32 cellular contexts compared by ENCODE assay signal in the genomic region with DNA sequence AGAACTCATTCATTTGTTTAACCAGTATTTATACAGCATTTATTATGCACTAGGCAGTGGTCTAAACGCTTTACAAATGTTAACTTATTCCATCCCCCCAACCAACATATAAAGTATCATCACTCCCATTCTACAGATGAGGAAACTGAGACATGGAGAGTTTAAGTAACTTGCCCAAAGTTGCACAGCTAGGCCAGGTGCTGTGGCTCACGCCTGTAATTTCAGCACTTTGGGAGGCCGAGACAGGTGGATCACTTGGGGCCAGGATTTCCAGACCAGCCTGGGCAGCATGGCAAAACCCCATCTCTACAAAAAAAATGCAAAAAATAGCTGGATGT.
"Had no signal": no experiment of that assay in that cellular context is flagged by ENCODE, and none has a peak within 500 bp of the region (broad histone marks: within the 10 kb centered on the region; RNA-seq: fewer than 3 reads in every experiment).

No MANE protein-coding gene starts in this region.

- H3K4me1 ChIP-seq: colonic mucosa had no signal

- ATAC-seq: activated CD4-positive, CD25-positive, alpha-beta regulatory T cell treated with anti-CD3 and anti-CD28 coated beads, Interleukin-2, amount 50 U/mL, for 24 hours; activated CD8-positive, alpha-beta memory T cell treated with anti-CD3 and anti-CD28 coated beads, Interleukin-2, amount 10 ng/mL, durations not matched to agents 7 days and 5 days; activated CD8-positive, alpha-beta T cell treated with anti-CD3 and anti-CD28 coated beads, Interleukin-2, amount 10 ng/mL, durations not matched to agents 7 days and 5 days; activated naive CD8-positive, alpha-beta T cell treated with anti-CD3 and anti-CD28 coated beads, Interleukin-2, amount 50 U/mL, for 24 hours; body of pancreas; esophagus mucosa; T-helper 17 cell had no signal

- H3K27ac ChIP-seq: adrenal gland, body of pancreas, colonic mucosa, WERI-Rb-1 had no signal

- H3K4me3 Mint-ChIP-seq: activated B cell treated with CpG ODN at 0.5 μM for 24 hours; activated CD4-positive, alpha-beta memory T cell treated with anti-CD3 and anti-CD28 coated beads for 36 hours; activated CD8-positive, alpha-beta memory T cell treated with anti-CD3 and anti-CD28 coated beads, Interleukin-2, amount 10 ng/mL, durations not matched to agents 7 days and 5 days; activated CD8-positive, alpha-beta T cell treated with anti-CD3 and anti-CD28 coated beads, Interleukin-2, amount 10 ng/mL, durations not matched to agents 7 days and 5 days; activated naive CD4-positive, alpha-beta T cell treated with anti-CD3 and anti-CD28 coated beads for 36 hours; activated naive CD4-positive, alpha-beta T cell treated with anti-CD3 and anti-CD28 coated beads, Interleukin-2, amount 50 U/mL, for 24 hours; activated naive CD8-positive, alpha-beta T cell treated with anti-CD3 and anti-CD28 coated beads for 36 hours; activated naive CD8-positive, alpha-beta T cell treated with anti-CD3 and anti-CD28 coated beads, Interleukin-2, amount 50 U/mL, for 24 hours; activated T-helper 1 cell treated with anti-CD3 and anti-CD28 coated beads, Interleukin-12 subunit alpha, Interleukin-12 subunit beta, Interleukin-2, Interleukin-4 antibody, amounts not matched to agents 30 ng/mL and 10 ng/mL and 1 ng/mL, durations not matched to agents 14 hours and 24 hours and 36 hours; endodermal cell; T-helper 17 cell; T-helper 2 cell treated with Interferon-gamma antibody and Interleukin-4, amounts not matched to agents 5 μg/mL and 100 μg/mL, for 36 hours had no signal

- H3K36me3 ChIP-seq: adrenal gland, colonic mucosa, WERI-Rb-1 had no signal

- H3K9me3 Mint-ChIP-seq: activated B cell treated with CpG ODN at 0.5 μM for 24 hours; activated CD4-positive, alpha-beta memory T cell treated with anti-CD3 and anti-CD28 coated beads for 36 hours; activated naive CD4-positive, alpha-beta T cell treated with anti-CD3 and anti-CD28 coated beads for 36 hours; activated naive CD4-positive, alpha-beta T cell treated with anti-CD3 and anti-CD28 coated beads, Interleukin-2, amount 50 U/mL, for 24 hours; activated naive CD8-positive, alpha-beta T cell treated with anti-CD3 and anti-CD28 coated beads for 36 hours; activated naive CD8-positive, alpha-beta T cell treated with anti-CD3 and anti-CD28 coated beads, Interleukin-2, amount 50 U/mL, for 24 hours; activated T-helper 1 cell treated with anti-CD3 and anti-CD28 coated beads, Interleukin-12 subunit alpha, Interleukin-12 subunit beta, Interleukin-2, Interleukin-4 antibody, amounts not matched to agents 30 ng/mL and 10 ng/mL and 1 ng/mL, durations not matched to agents 14 hours and 24 hours and 36 hours; activated T-helper 2 cell treated with anti-CD3 and anti-CD28 coated beads, Interferon-gamma antibody, Interleukin-2, Interleukin-4, amounts not matched to agents 10 μg/mL and 5 μg/mL and 100 μg/mL, durations not matched to agents 14 hours and 24 hours and 36 hours; endodermal cell; T-helper 2 cell treated with Interferon-gamma antibody and Interleukin-4, amounts not matched to agents 5 μg/mL and 100 μg/mL, for 36 hours had no signal

- FAIRE-seq: frontal cortex had no signal

- DNase-seq: activated B cell treated with CpG ODN at 0.5 μM for 24 hours; activated CD4-positive, alpha-beta memory T cell treated with anti-CD3 and anti-CD28 coated beads for 36 hours; activated CD4-positive, alpha-beta T cell treated with anti-CD3 and anti-CD28 coated beads for 48 hours; activated CD8-positive, alpha-beta memory T cell treated with anti-CD3 and anti-CD28 coated beads, Interleukin-2, amount 10 ng/mL, durations not matched to agents 7 days and 5 days; activated CD8-positive, alpha-beta memory T cell treated with anti-CD3 and anti-CD28 coated beads, Interleukin-2, amount 50 U/mL, for 4 hours; activated CD8-positive, alpha-beta T cell treated with anti-CD3 and anti-CD28 coated beads, Interleukin-2, amount 10 ng/mL, durations not matched to agents 7 days and 5 days; activated naive CD4-positive, alpha-beta T cell treated with anti-CD3 and anti-CD28 coated beads for 36 hours; activated naive CD8-positive, alpha-beta T cell treated with anti-CD3 and anti-CD28 coated beads for 36 hours; activated naive CD8-positive, alpha-beta T cell treated with anti-CD3 and anti-CD28 coated beads, Interleukin-2, amount 50 U/mL, for 24 hours; activated T-cell treated with anti-CD3 and anti-CD28 coated beads, Interleukin-2, amount 50 U/mL, for 1 hour; activated T-cell treated with anti-CD3 and anti-CD28 coated beads, Interleukin-2, amount 50 U/mL, for 48 hours; adrenal gland; amygdala; aorta; body of pancreas; caudate nucleus; colonic mucosa; effector CD8-positive, alpha-beta T cell; endodermal cell; foreskin fibroblast; head of caudate nucleus; T-helper 1 cell; T-helper 17 cell; T1000; WERI-Rb-1 had no signal

- H3K9me3 ChIP-seq: adrenal gland, body of pancreas, colonic mucosa had no signal

- H3K27me3 Mint-ChIP-seq: activated B cell treated with CpG ODN at 0.5 μM for 24 hours; activated CD4-positive, alpha-beta memory T cell treated with anti-CD3 and anti-CD28 coated beads for 36 hours; activated CD8-positive, alpha-beta memory T cell treated with anti-CD3 and anti-CD28 coated beads, Interleukin-2, amount 10 ng/mL, durations not matched to agents 7 days and 5 days; activated naive CD4-positive, alpha-beta T cell treated with anti-CD3 and anti-CD28 coated beads, Interleukin-2, amount 50 U/mL, for 24 hours; activated naive CD8-positive, alpha-beta T cell treated with anti-CD3 and anti-CD28 coated beads for 36 hours; activated naive CD8-positive, alpha-beta T cell treated with anti-CD3 and anti-CD28 coated beads, Interleukin-2, amount 50 U/mL, for 24 hours; T-helper 17 cell had no signal

- H3K4me3 ChIP-seq: adrenal gland, body of pancreas, colonic mucosa had no signal

- H3K27me3 ChIP-seq: adrenal gland, body of pancreas, colonic mucosa had no signal

- H3K27ac Mint-ChIP-seq: activated B cell treated with CpG ODN at 0.5 μM for 24 hours; activated CD4-positive, alpha-beta memory T cell treated with anti-CD3 and anti-CD28 coated beads for 36 hours; activated CD8-positive, alpha-beta memory T cell treated with anti-CD3 and anti-CD28 coated beads, Interleukin-2, amount 10 ng/mL, durations not matched to agents 7 days and 5 days; activated CD8-positive, alpha-beta T cell treated with anti-CD3 and anti-CD28 coated beads, Interleukin-2, amount 10 ng/mL, durations not matched to agents 7 days and 5 days; activated naive CD4-positive, alpha-beta T cell treated with anti-CD3 and anti-CD28 coated beads for 36 hours; activated naive CD4-positive, alpha-beta T cell treated with anti-CD3 and anti-CD28 coated beads, Interleukin-2, amount 50 U/mL, for 24 hours; activated naive CD8-positive, alpha-beta T cell treated with anti-CD3 and anti-CD28 coated beads for 36 hours; activated naive CD8-positive, alpha-beta T cell treated with anti-CD3 and anti-CD28 coated beads, Interleukin-2, amount 50 U/mL, for 24 hours; activated T-helper 1 cell treated with anti-CD3 and anti-CD28 coated beads, Interleukin-12 subunit alpha, Interleukin-12 subunit beta, Interleukin-2, Interleukin-4 antibody, amounts not matched to agents 30 ng/mL and 10 ng/mL and 1 ng/mL, durations not matched to agents 14 hours and 24 hours and 36 hours; activated T-helper 2 cell treated with anti-CD3 and anti-CD28 coated beads, Interferon-gamma antibody, Interleukin-2, Interleukin-4, amounts not matched to agents 10 μg/mL and 5 μg/mL and 100 μg/mL, durations not matched to agents 14 hours and 24 hours and 36 hours; endodermal cell; T-helper 17 cell; T-helper 2 cell treated with Interferon-gamma antibody and Interleukin-4, amounts not matched to agents 5 μg/mL and 100 μg/mL, for 36 hours had no signal

- H3K36me3 Mint-ChIP-seq: activated CD4-positive, alpha-beta memory T cell treated with anti-CD3 and anti-CD28 coated beads for 36 hours; activated CD8-positive, alpha-beta memory T cell treated with anti-CD3 and anti-CD28 coated beads, Interleukin-2, amount 10 ng/mL, durations not matched to agents 7 days and 5 days; activated naive CD4-positive, alpha-beta T cell treated with anti-CD3 and anti-CD28 coated beads, Interleukin-2, amount 50 U/mL, for 24 hours; activated naive CD8-positive, alpha-beta T cell treated with anti-CD3 and anti-CD28 coated beads for 36 hours had no signal
